23 cellular contexts compared by ENCODE assay signal in genomic region chr5:113520899-113521298, GRCh38. TPM values are rescaled to one million over a fixed set of nuclear protein-coding genes. Genes with fewer than 3 reads are reported as not detected.
DNase-seq lines count a peak whose midpoint lies in the region; ATAC-seq, FAIRE-seq and TF ChIP-seq lines count a peak whose summit lies in the region.
"Had no signal": no experiment of that assay in that cellular context is flagged by ENCODE, and none has a peak within 500 bp of the region (broad histone marks: within the 10 kb centered on the region; RNA-seq: fewer than 3 reads in every experiment).

No MANE protein-coding gene starts in this region.

- TF ChIP-seq CTCF in A549 (IDR thresholded peaks at IDR 0.05): no peak

- H3K9me3 Mint-ChIP-seq in activated CD4-positive, alpha-beta T cell treated with anti-CD3 and anti-CD28 coated beads for 36 hours (ENCODE audit: low read depth): peaks cover 3% of the 10 kb centered on the region
- H3K9me3 Mint-ChIP-seq: CD8-positive, alpha-beta memory T cell; H9 had no signal

- H3K27ac Mint-ChIP-seq in activated CD4-positive, alpha-beta T cell treated with anti-CD3 and anti-CD28 coated beads for 36 hours: peak overlapping the region; percentile 26
- no peak overlapping the region for H3K27ac Mint-ChIP-seq in T-helper 17 cell
- H3K27ac Mint-ChIP-seq: CD8-positive, alpha-beta memory T cell; H9 had no signal

- no peaks in the 10 kb centered on the region for H3K79me1 ChIP-seq in trophoblast cell (ENCODE audit: low read length)

- no peak overlapping the region for H4K8ac ChIP-seq in trophoblast cell (ENCODE audit: low read depth, low read length)

- no peaks in the 10 kb centered on the region for H3K4me1 ChIP-seq in A549
- H3K4me1 ChIP-seq in GM23248 (ENCODE audit: insufficient read depth): peaks cover 20% of the 10 kb centered on the region
- H3K4me1 ChIP-seq in trophoblast cell (ENCODE audit: control insufficient read depth in 1 of 2, insufficient read depth in 2 of 2, low read length in 2 of 2): no peaks in the 10 kb centered on the region

- no peak for TF ChIP-seq POLR2A in A549 (IDR thresholded peaks at IDR 0.05; ENCODE audit: low read length)

- no peak for DNase-seq in activated CD4-positive, alpha-beta T cell treated with anti-CD3 and anti-CD28 coated beads for 36 hours
- no peak for DNase-seq in activated CD4-positive, alpha-beta T cell treated with anti-CD3 and anti-CD28 coated beads for 4 hours
- DNase-seq in A549 (ENCODE audit: low read depth in 1 of 2, low spot score in 1 of 2): no peak
- DNase-seq in GM23248: no peak
- DNase-seq in T-helper 17 cell: no peak
- DNase-seq in activated CD4-positive, CD25-positive, alpha-beta regulatory T cell treated with anti-CD3 and anti-CD28 coated beads, Interleukin-2, amount 50 U/mL, for 72 hours: no peak
- no peak for DNase-seq in NCI-H146 (lab: John Stamatoyannopoulos, UW)
- DNase-seq in trophoblast cell: no peak
- DNase-seq: 8988T; Calu3; CD8-positive, alpha-beta memory T cell; DMS153; H9; KBM-7; NCI-H1092; NCI-H1436; NCI-H2029; NCI-H2227 treated with DMSO at 0.1 percent for 48 hours; NCI-H524; NCI-H774; Peyer's patch had no signal

- no peak overlapping the region for H3K23ac ChIP-seq in trophoblast cell (ENCODE audit: low read length)

- H3K36me3 Mint-ChIP-seq in activated CD4-positive, alpha-beta T cell treated with anti-CD3 and anti-CD28 coated beads for 36 hours (ENCODE audit: low read depth): peaks cover 27% of the 10 kb centered on the region
- H3K36me3 Mint-ChIP-seq in T-helper 17 cell (ENCODE audit: low read depth): no peaks in the 10 kb centered on the region

- no peak overlapping the region for H4K12ac ChIP-seq in trophoblast cell (ENCODE audit: low read depth, low read length)

- H3K27me3 Mint-ChIP-seq in activated CD4-positive, alpha-beta T cell treated with anti-CD3 and anti-CD28 coated beads for 36 hours: no peaks in the 10 kb centered on the region
- no peaks in the 10 kb centered on the region for H3K27me3 Mint-ChIP-seq in T-helper 17 cell
- H3K27me3 Mint-ChIP-seq: CD8-positive, alpha-beta memory T cell had no signal

- no peaks in the 10 kb centered on the region for H3K9me3 ChIP-seq in A549
- no peaks in the 10 kb centered on the region for H3K9me3 ChIP-seq in GM23248 (ENCODE audit: low read depth)
- no peaks in the 10 kb centered on the region for H3K9me3 ChIP-seq in T-helper 17 cell (ENCODE audit: control insufficient read depth, low read length, poor library complexity, severe bottlenecking)
- no peaks in the 10 kb centered on the region for H3K9me3 ChIP-seq in trophoblast cell (ENCODE audit: insufficient read depth, low read depth, low read length)
- H3K9me3 ChIP-seq: Peyer's patch had no signal

- H3K4me2 ChIP-seq in A549: no peak overlapping the region
- H3K4me2 ChIP-seq in GM23248 (ENCODE audit: unreplicated experiment): peak overlapping the region; percentile 23
- H3K4me2 ChIP-seq in trophoblast cell (ENCODE audit: low read length): no peak overlapping the region

- H2BK12ac ChIP-seq in trophoblast cell (ENCODE audit: low read length): no peak overlapping the region

- H3K18ac ChIP-seq in trophoblast cell (ENCODE audit: low read length): no peak overlapping the region

- intact Hi-C loops in activated CD4-positive, alpha-beta T cell treated with anti-CD3 and anti-CD28 coated beads for 36 hours (cut with DNase I, micrococcal nuclease): loop anchor here in 1 of 2 experiments (5.0 kb wide), 1 partner anchor 599 kb away; the partner anchor contains the start of gene REEP5

- CTCF ChIA-PET in activated CD4-positive, alpha-beta T cell treated with anti-CD3 and anti-CD28 coated beads for 36 hours (lab: Charles Lee): interaction anchor here (0.6 to 0.9 kb wide), 2 partner anchors 10 to 32 kb away, joined by 3 read pairs; no protein-coding TSS in a partner anchor
- CTCF ChIA-PET in A549 (lab: Yijun Ruan, JAX): interaction anchor here (0.8 kb wide), 1 partner anchor 25 kb away, joined by 3 read pairs; no protein-coding TSS in a partner anchor

- no peak overlapping the region for H4K91ac ChIP-seq in trophoblast cell (ENCODE audit: low read depth, low read length)

- no peak overlapping the region for H2AK5ac ChIP-seq in trophoblast cell (ENCODE audit: low read length)

- H3K14ac ChIP-seq in trophoblast cell (ENCODE audit: low read length): no peak overlapping the region

- H3K36me3 ChIP-seq in GM23248 (ENCODE audit: low read depth) (peaks cover 13% of the 10 kb centered on the region; the same call in 1 of the 2 replicates), trophoblast cell (ENCODE audit: control insufficient read depth in 1 of 2, insufficient read depth in 2 of 2, low read length in 2 of 2) (peaks cover 3 to 4% of the 10 kb centered on the region in 2 experiments)
- H3K36me3 ChIP-seq: Peyer's patch had no signal

- H3K27me3 ChIP-seq in GM23248 (replicated peaks; ENCODE audit: insufficient read depth) (no peaks in the 10 kb centered on the region), trophoblast cell (ENCODE audit: insufficient read depth, low read length) (no peaks in the 10 kb centered on the region)
- H3K27me3 ChIP-seq: Peyer's patch had no signal

- H4K20me1 ChIP-seq in GM23248 (ENCODE audit: insufficient read depth): no peaks in the 10 kb centered on the region; the same call in 1 of the 2 replicates

- peaks cover 18% of the 10 kb centered on the region for H3F3A ChIP-seq in GM23248 (ENCODE audit: insufficient read depth)

- no peaks in the 10 kb centered on the region for H3K9me2 ChIP-seq in GM23248 (ENCODE audit: insufficient read depth)

- TF ChIP-seq EP300 in A549 (IDR thresholded peaks at IDR 0.05): no peak

- no peak overlapping the region for H3K4me3 Mint-ChIP-seq in activated CD4-positive, alpha-beta T cell treated with anti-CD3 and anti-CD28 coated beads for 36 hours
- peak overlapping the region; percentile 52 for H3K4me3 Mint-ChIP-seq in T-helper 17 cell
- H3K4me3 Mint-ChIP-seq: CD8-positive, alpha-beta memory T cell; H9 had no signal

- no peak overlapping the region for H3K4ac ChIP-seq in trophoblast cell (ENCODE audit: low read depth, low read length)

- POLR2A ChIA-PET in activated CD4-positive, alpha-beta T cell treated with anti-CD3 and anti-CD28 coated beads for 36 hours (lab: Charles Lee): no interaction called here
- POLR2A ChIA-PET in A549 (lab: Yijun Ruan, JAX): no interaction called here

- no peak overlapping the region for H2BK5ac ChIP-seq in trophoblast cell (ENCODE audit: low read depth, low read length, poor library complexity)

- H3K27ac ChIP-seq in A549 (no peak overlapping the region), GM23248 (no peak overlapping the region), trophoblast cell (ENCODE audit: low read depth, low read length) (no peak overlapping the region)
- H3K27ac ChIP-seq: C4-2B, Peyer's patch had no signal

- H3K4me3 ChIP-seq in A549 (no peak overlapping the region), GM23248 (no peak overlapping the region), trophoblast cell (ENCODE audit: low read depth, low read length) (no peak overlapping the region)
- H3K4me3 ChIP-seq: Peyer's patch had no signal

- FAIRE-seq in A549 (lab: Jason Lieb, UNC): no peak
- FAIRE-seq: HepG2 had no signal

- H3K79me2 ChIP-seq in GM23248 (ENCODE audit: insufficient read depth): peaks cover 92% of the 10 kb centered on the region
- H3K79me2 ChIP-seq in trophoblast cell (ENCODE audit: control insufficient read depth, insufficient read depth, low read length, poor library complexity): no peaks in the 10 kb centered on the region

- H2BK120ac ChIP-seq in trophoblast cell (ENCODE audit: insufficient read depth, low read length, poor library complexity): no peak overlapping the region

- in situ Hi-C loops in GM23248 (cut with MboI): no loop called here

- peaks cover 59% of the 10 kb centered on the region for H3K4me1 Mint-ChIP-seq in activated CD4-positive, alpha-beta T cell treated with anti-CD3 and anti-CD28 coated beads for 36 hours
- H3K4me1 Mint-ChIP-seq in T-helper 17 cell: peaks cover 30% of the 10 kb centered on the region

- H3K9ac ChIP-seq in GM23248 (no peak overlapping the region), trophoblast cell (ENCODE audit: low read length) (no peak overlapping the region)

- no peak for ATAC-seq in activated CD4-positive, alpha-beta T cell treated with anti-CD3 and anti-CD28 coated beads for 36 hours
- ATAC-seq in A549: no peak
- no peak for ATAC-seq in T-helper 17 cell

- no peak for TF ChIP-seq RAD21 in A549 (conservative IDR thresholded peaks at IDR 0.05 in 1 of 2, IDR thresholded peaks at IDR 0.05 in 1 of 2)

- no peak overlapping the region for H2AFZ ChIP-seq in GM23248
- H2AFZ ChIP-seq in trophoblast cell (ENCODE audit: insufficient read depth, low read length, poor library complexity): no peak overlapping the region

TF ChIP-seq in A549, 52 proteins besides CTCF, POLR2A, EP300 and RAD21:
- TF ChIP-seq BHLHE40 (IDR thresholded peaks at IDR 0.05; ENCODE audit: low read depth, low read length) (no peak), KDM1A (IDR thresholded peaks at IDR 0.05; ENCODE audit: low read depth) (0 out of 2 replicates have a peak, but pooled peaks have one; percentile 35)
TF ChIP-seq in A549: peak in this region for 1.

RNA-seq across cellular contexts. Expression of gene YTHDC2, which starts 7.4 kb away (rescaled TPM):
- total RNA-seq in activated CD4-positive, alpha-beta T cell treated with anti-CD3 and anti-CD28 coated beads for 36 hours: 10 to 100 TPM; 19.0 to 28.7 TPM
- 16.5 and 19.0 TPM in 2 replicates for polyA plus RNA-seq in A549 (2011; rRNA removed)
- polyA plus RNA-seq in A549 (2012; cell fraction: cytosol; rRNA removed): 3.0 and 3.8 TPM in 2 replicates
- 4.7 and 7.1 TPM in 2 replicates for polyA plus RNA-seq in A549 (2012; cell fraction: nucleus; rRNA removed)
- polyA plus RNA-seq in A549 (2017; fragmentation: RNase III; extraction: RNeasy Plus Mini Kit Qiagen cat#74134 plus additional on column Dnase treatment): 15.6 to 17.2 TPM (median 16.4 TPM) in 3 replicates
- polyA minus RNA-seq in A549 (2011; rRNA and poly(A)+ RNA removed): 11.0 and 14.8 TPM in 2 replicates
- 10.3 and 21.5 TPM in 2 replicates for total RNA-seq in GM23248 (2014; rRNA removed; shearing (Covaris generic))
- polyA plus RNA-seq in GM23248 (2016; fragmentation: Nextera tagmentation; extraction: Ambion mirVana): 7.8 and 10.1 TPM in 2 replicates
- 10 to 100 TPM; 42.5 to 46.9 TPM for total RNA-seq in T-helper 17 cell
- polyA plus RNA-seq in trophoblast cell (2013): 6.3 and 6.8 TPM in 2 replicates

RNA-seq across cellular contexts. Expression of gene MCC, which starts 32.6 kb away (rescaled TPM):
- 1 to 10 TPM; 1.9 to 2.4 TPM for total RNA-seq in activated CD4-positive, alpha-beta T cell treated with anti-CD3 and anti-CD28 coated beads for 36 hours
- polyA plus RNA-seq in A549 (2011; rRNA removed) (0.09 and 0.22 TPM in 2 replicates), A549 (2017; fragmentation: RNase III; extraction: RNeasy Plus Mini Kit Qiagen cat#74134 plus additional on column Dnase treatment) (0.10 to 0.31 TPM (median 0.20 TPM) in 3 replicates), GM23248 (2016; fragmentation: Nextera tagmentation; extraction: Ambion mirVana) (3.1 and 3.4 TPM in 2 replicates)
- 0.05 and 0.06 TPM in 2 replicates for polyA plus RNA-seq in A549 (2012; cell fraction: cytosol; rRNA removed)
- polyA plus RNA-seq in A549 (2012; cell fraction: nucleus; rRNA removed): 0.04 and 0.05 TPM in 2 replicates
- 0.34 and 1.7 TPM in 2 replicates for polyA minus RNA-seq in A549 (2011; rRNA and poly(A)+ RNA removed)
- 8.8 and 11.6 TPM in 2 replicates for total RNA-seq in GM23248 (2014; rRNA removed; shearing (Covaris generic))
- total RNA-seq in T-helper 17 cell: 1 to 10 TPM; 2.2 to 4.4 TPM
- polyA plus RNA-seq in trophoblast cell (2013): 2.0 TPM in 2 replicates
